31 cellular contexts compared by ENCODE assay signal in genomic region chr6:146917182-146917581, GRCh38.
"Had no signal": no experiment of that assay in that cellular context is flagged by ENCODE, and none has a peak within 500 bp of the region (broad histone marks: within the 10 kb centered on the region; RNA-seq: fewer than 3 reads in every experiment).

No MANE protein-coding gene starts in this region.

- ATAC-seq: activated CD4-positive, CD25-positive, alpha-beta regulatory T cell treated with anti-CD3 and anti-CD28 coated beads, Interleukin-2, amount 50 U/mL, for 24 hours; activated CD8-positive, alpha-beta T cell treated with anti-CD3 and anti-CD28 coated beads for 36 hours; activated T-cell treated with anti-CD3 and anti-CD28 coated beads, Interleukin-2, amount 50 U/mL, for 4 hours; activated T-helper 17 cell treated with anti-CD3 and anti-CD28 coated beads, Interleukin-2, amount 50 U/mL, for 72 hours; foreskin keratinocyte; gastrocnemius medialis; heart left ventricle; T-helper 17 cell had no signal

- DNase-seq: activated B cell treated with CpG ODN at 0.5 μM for 24 hours; activated CD4-positive, alpha-beta T cell treated with anti-CD3 and anti-CD28 coated beads for 48 hours; activated CD4-positive, alpha-beta T cell treated with anti-CD3 and anti-CD28 coated beads, Interleukin-2, amount 50 U/mL, for 1 hour; activated CD4-positive, alpha-beta T cell treated with anti-CD3 and anti-CD28 coated beads, Interleukin-2, amount 50 U/mL, for 48 hours; activated CD8-positive, alpha-beta memory T cell treated with anti-CD3 and anti-CD28 coated beads for 24 hours; activated CD8-positive, alpha-beta T cell treated with anti-CD3 and anti-CD28 coated beads for 36 hours; activated effector memory CD4-positive, alpha-beta T cell treated with Interleukin-2 at 50 U/mL for 16 hours; activated gamma-delta T cell treated with Interleukin-2 at 50 U/mL for 16 hours; activated naive CD4-positive, alpha-beta T cell treated with anti-CD3 and anti-CD28 coated beads, Interleukin-2, amount 50 U/mL, for 16 hours; activated naive CD4-positive, alpha-beta T cell treated with Interleukin-2 at 50 U/mL for 16 hours; activated T-cell treated with anti-CD3 and anti-CD28 coated beads, Interleukin-2, amount 50 U/mL, for 4 hours; amniotic stem cell; anterior cingulate cortex; brain microvascular endothelial cell; caudate nucleus; effector CD8-positive, alpha-beta T cell; foreskin keratinocyte; gastrocnemius medialis; glutamatergic neuron; heart left ventricle; T-helper 1 cell; T-helper 17 cell; T1000; WERI-Rb-1 had no signal

- H3K4me3 ChIP-seq: esophagus muscularis mucosa, gastrocnemius medialis, heart left ventricle had no signal

- H3K27ac ChIP-seq: brain microvascular endothelial cell, esophagus muscularis mucosa, foreskin keratinocyte, gastrocnemius medialis, heart left ventricle, WERI-Rb-1 had no signal

- H3K27me3 ChIP-seq: brain microvascular endothelial cell, esophagus muscularis mucosa, foreskin keratinocyte, gastrocnemius medialis, heart left ventricle had no signal

- FAIRE-seq: astrocyte, colon, endometrium, endothelial cell of umbilical vein had no signal

- H3K9me3 ChIP-seq: esophagus muscularis mucosa, gastrocnemius medialis, heart left ventricle had no signal

- H3K36me3 ChIP-seq: brain microvascular endothelial cell, esophagus muscularis mucosa, gastrocnemius medialis, heart left ventricle, WERI-Rb-1 had no signal
